ENCODE assay signal across 9 cellular contexts in the genomic region with DNA sequence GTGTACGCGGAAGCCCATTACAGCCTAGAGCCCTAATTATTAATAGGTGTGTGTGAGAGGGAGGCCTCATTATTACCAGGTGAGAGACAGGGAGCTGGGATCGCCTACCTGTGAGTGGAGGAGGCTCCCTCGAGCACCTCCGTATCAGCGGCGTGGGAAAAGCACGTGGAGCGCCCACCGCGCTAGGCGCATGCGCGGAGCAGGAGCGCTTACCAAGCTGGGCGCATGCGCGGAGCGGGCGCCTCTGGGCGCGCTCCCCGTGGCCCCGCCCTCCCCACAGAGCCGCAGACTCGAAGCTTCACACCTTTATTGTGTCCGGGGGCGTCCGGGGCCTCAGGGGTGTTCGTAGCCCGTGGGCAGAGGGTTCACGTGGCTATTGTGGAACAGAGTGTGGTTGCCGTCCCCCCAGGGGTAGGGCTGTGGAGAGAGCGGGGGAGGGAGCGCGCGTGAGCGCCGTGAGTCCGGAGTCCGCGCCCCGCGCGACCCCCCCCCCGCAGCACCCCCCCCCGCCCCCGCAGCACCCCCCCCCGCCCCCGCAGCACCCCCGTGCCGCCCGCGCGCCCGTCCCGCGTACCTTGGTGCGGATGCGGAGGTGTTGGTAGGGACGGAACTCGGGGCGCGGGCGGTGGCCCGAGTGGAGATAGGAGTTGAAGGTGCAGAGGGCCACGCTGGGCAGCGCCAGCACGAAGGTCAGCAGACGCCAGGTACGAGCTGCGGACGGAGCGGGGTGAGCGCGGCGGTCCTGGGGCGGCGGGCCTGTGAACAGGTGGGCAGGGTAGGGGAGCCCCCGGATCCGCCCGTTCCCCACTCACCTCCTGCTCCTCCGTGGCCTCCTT. TPM values are rescaled to one million over a fixed set of nuclear protein-coding genes. Genes with fewer than 3 reads are reported as not detected.
DNase-seq lines count a peak whose midpoint lies in the region; ATAC-seq and TF ChIP-seq lines count a peak whose summit lies in the region.
"Had no signal": no experiment of that assay in that cellular context is flagged by ENCODE, and none has a peak within 500 bp of the region (broad histone marks: within the 10 kb centered on the region; RNA-seq: fewer than 3 reads in every experiment).

No MANE protein-coding gene starts in this region.

- peaks cover 1 to 10% (median 7%) of the 10 kb centered on the region in 4 donors for H3K4me1 Mint-ChIP-seq in CD4-positive, alpha-beta memory T cell

- H3K4me3 ChIP-seq in CD4-positive, alpha-beta memory T cell (ENCODE audit: low read length in 2 of 2) = no peak overlapping the region
- H3K4me3 ChIP-seq in lower leg skin (ENCODE audit: low read depth, poor library complexity, severe bottlenecking) = no peak overlapping the region
- H3K4me3 ChIP-seq: GM12878 had no signal

- CTCF ChIA-PET in CD4-positive, alpha-beta memory T cell (lab: Charles Lee; ENCODE audit: partially characterized antibody) = no interaction called here

- peak; percentile 51 to 70 (median 59) for DNase-seq in CD4-positive, alpha-beta memory T cell
- DNase-seq in activated CD4-positive, CD25-positive, alpha-beta regulatory T cell treated with anti-CD3 and anti-CD28 coated beads, Interleukin-2, amount 50 U/mL, for 72 hours = peak; percentile 67
- peak; percentile 56 for DNase-seq in central memory CD4-positive, alpha-beta T cell
- DNase-seq in lower leg skin (ENCODE audit: low spot score in 2 of 2) = peak; percentile 25 to 91
- DNase-seq in stimulated activated CD4-positive, alpha-beta T cell treated with anti-CD3 and anti-CD28 coated beads, TNF-alpha, amount 100 ng/mL, for 48 hours (ENCODE audit: low read depth in 3 of 3) = peak in 2 of 3 donors; percentile 48 to 56
- no peak for DNase-seq in KBM-7

- no peaks in the 10 kb centered on the region for H3K27me3 Mint-ChIP-seq in CD4-positive, alpha-beta memory T cell

- H3K4me1 ChIP-seq in CD4-positive, alpha-beta memory T cell (ENCODE audit: insufficient read depth, low read length) = peaks cover 4% of the 10 kb centered on the region

- no peak for TF ChIP-seq POLR2A in lower leg skin (IDR thresholded peaks at IDR 0.05)

- intact Hi-C loops in CD4-positive, alpha-beta memory T cell (cut with micrococcal nuclease) = no loop called here
- intact Hi-C loops in lower leg skin (cut with DNase I; ENCODE audit: low total_unique reads) = no loop called here

- H3K9me3 ChIP-seq in CD4-positive, alpha-beta memory T cell (ENCODE audit: control insufficient read depth in 1 of 2, low read length in 2 of 2) = no peaks in the 10 kb centered on the region

- peak overlapping the region in 5 of 8 donors; percentile 29 to 57 (median 48) for H3K4me3 Mint-ChIP-seq in CD4-positive, alpha-beta memory T cell

- no peaks in the 10 kb centered on the region for H3K36me3 ChIP-seq in CD4-positive, alpha-beta memory T cell (ENCODE audit: insufficient read depth, low read length)

- H3K9me3 Mint-ChIP-seq in CD4-positive, alpha-beta memory T cell = no peaks in the 10 kb centered on the region

- no peak for ATAC-seq in HG03175 (IDR thresholded peaks at IDR 0.05; ENCODE audit: unreplicated experiment)
- ATAC-seq in HG02885 (IDR thresholded peaks at IDR 0.05; ENCODE audit: poor library complexity, unreplicated experiment) = no peak
- ATAC-seq: GM12878 had no signal

- H3K27me3 ChIP-seq in CD4-positive, alpha-beta memory T cell (ENCODE audit: insufficient read depth, low read length) = no peaks in the 10 kb centered on the region

- no peak for TF ChIP-seq CTCF in lower leg skin (IDR thresholded peaks at IDR 0.05)

- in situ Hi-C loops in KBM-7 (cut with MboI; ENCODE audit: low pct_unique_long_range_greater_than_20kb, low sequenced_read_pairs) = no loop called here

- POLR2A ChIA-PET in CD4-positive, alpha-beta memory T cell (lab: Charles Lee; ENCODE audit: partially characterized antibody) = interaction anchor here (0.9 to 2.7 kb wide), 3 partner anchors 31 to 247 kb away, joined by 3 to 12 read pairs (median 3); a partner anchor contains a TSS

- 28 to 46% methylated on average over 40 to 66 of the region's 83 CpGs for WGBS in lower leg skin, 2 donors

- H3K27ac ChIP-seq in CD4-positive, alpha-beta memory T cell (ENCODE audit: low read depth, low read length) = no peak overlapping the region

- H3K27ac Mint-ChIP-seq in CD4-positive, alpha-beta memory T cell = no peak overlapping the region

- H3K36me3 Mint-ChIP-seq in CD4-positive, alpha-beta memory T cell = no peaks in the 10 kb centered on the region

RNA-seq across cellular contexts. Expression of a gene that starts 0.5 kb away (rescaled TPM):
- not detected for total RNA-seq in CD4-positive, alpha-beta memory T cell
- not detected for polyA plus RNA-seq in CD4-positive, alpha-beta memory T cell
- not detected for total RNA-seq in lower leg skin
- total RNA-seq: GM12878 had no signal
- polyA plus RNA-seq: GM12878 had no signal

RNA-seq across cellular contexts. Expression of a gene that starts 14.9 kb away (rescaled TPM):
- total RNA-seq in CD4-positive, alpha-beta memory T cell = under 1 TPM; 0.19 to 0.23 TPM
- not detected for polyA plus RNA-seq in CD4-positive, alpha-beta memory T cell
- 1 to 10 TPM; 1.2 to 1.7 (median 1.6) TPM for total RNA-seq in lower leg skin

RNA-seq across cellular contexts. Expression of a gene that starts 31.6 kb away (rescaled TPM):
- total RNA-seq in CD4-positive, alpha-beta memory T cell = 1 to 10 TPM; 6.5 to 7.0 TPM
- 1 to 10 TPM; 4.3 to 6.1 TPM for polyA plus RNA-seq in CD4-positive, alpha-beta memory T cell
- total RNA-seq in lower leg skin = 10 to 100 TPM; 11.2 to 13.8 (median 13.3) TPM

RNA-seq across cellular contexts. Expression of a gene that starts 34.5 kb away (rescaled TPM):
- total RNA-seq in CD4-positive, alpha-beta memory T cell = not detected
- under 1 TPM in 1 of 2 donors, not detected in 1; 0.07 TPM for polyA plus RNA-seq in CD4-positive, alpha-beta memory T cell
- total RNA-seq in lower leg skin = not detected

RNA-seq across cellular contexts. Expression of a gene that starts 44.3 kb away (rescaled TPM):
- total RNA-seq in CD4-positive, alpha-beta memory T cell = under 1 TPM; 0.42 to 0.49 TPM
- under 1 TPM in 1 of 2 donors, not detected in 1; 0.57 TPM for polyA plus RNA-seq in CD4-positive, alpha-beta memory T cell
- 10 to 100 TPM; 15.1 to 34.1 (median 22.7) TPM for total RNA-seq in lower leg skin
